In the genomic region with DNA sequence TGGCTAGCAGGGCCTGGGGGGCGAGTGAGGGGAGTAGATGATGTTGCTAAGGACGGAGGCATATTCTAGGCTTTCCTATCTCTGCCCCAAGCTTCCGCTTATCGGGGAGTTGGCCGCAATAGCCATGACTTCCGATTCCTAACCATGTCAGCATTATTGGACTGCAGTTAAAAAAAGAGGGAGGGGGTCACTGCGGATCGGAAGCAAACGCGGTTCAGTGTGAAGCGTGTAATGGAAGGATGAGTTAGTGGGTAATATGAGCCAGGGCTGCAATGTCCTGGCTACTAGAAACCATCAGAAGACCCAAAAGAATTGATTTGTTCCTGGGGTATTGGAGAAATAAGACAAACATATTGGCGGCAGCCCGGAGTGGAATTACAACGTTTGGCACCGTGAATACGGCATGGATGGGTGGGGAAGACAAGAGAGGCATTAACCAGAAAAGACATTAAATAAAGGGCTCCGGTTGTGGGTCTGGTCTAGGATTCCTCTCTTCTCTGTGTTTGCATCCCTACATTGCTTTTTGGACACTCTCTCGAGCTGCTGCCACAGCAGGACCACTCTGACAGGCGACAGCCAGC, we compare ENCODE assay signal across 10 cellular contexts.
DNase-seq lines count a peak whose midpoint lies in the region; ATAC-seq and TF ChIP-seq lines count a peak whose summit lies in the region.
"Had no signal": no experiment of that assay in that cellular context is flagged by ENCODE, and none has a peak within 500 bp of the region (broad histone marks: within the 10 kb centered on the region; RNA-seq: fewer than 3 reads in every experiment).

No MANE protein-coding gene starts in this region.

- peak overlapping the region; percentile 57 for H3K4me3 ChIP-seq in smooth muscle cell

- peak overlapping the region; percentile 92 for H3K4me2 ChIP-seq in smooth muscle cell

- no peaks in the 10 kb centered on the region for H3K36me3 Mint-ChIP-seq in HFFc6 (ENCODE audit: low read depth)
- H3K36me3 Mint-ChIP-seq: activated naive CD4-positive, alpha-beta T cell treated with anti-CD3 and anti-CD28 coated beads, Interleukin-2, amount 50 U/mL, for 24 hours had no signal

- H2AFZ ChIP-seq in smooth muscle cell (ENCODE audit: low read depth), result no peak overlapping the region

- no peaks in the 10 kb centered on the region for H3K9me3 ChIP-seq in smooth muscle cell (replicated peaks; ENCODE audit: low read depth)

- peaks cover 77% of the 10 kb centered on the region for H3K27me3 ChIP-seq in smooth muscle cell (ENCODE audit: low read depth)

- DNase-seq in HFFc6 (no peak), iris pigment epithelial cell (ENCODE audit: low read depth) (peak; percentile 3), smooth muscle cell (lab: John Stamatoyannopoulos, UW; ENCODE audit: unreplicated experiment) (no peak), GOT3 (lab: John Stamatoyannopoulos, UW) (no peak), putamen (ENCODE audit: low spot score) (no peak)
- no peak for DNase-seq in activated effector memory CD4-positive, alpha-beta T cell treated with anti-CD3 and anti-CD28 coated beads, Interleukin-2, amount 50 U/mL, for 16 hours

- no peak overlapping the region for H3K27ac Mint-ChIP-seq in HFFc6
- H3K27ac Mint-ChIP-seq: activated naive CD4-positive, alpha-beta T cell treated with anti-CD3 and anti-CD28 coated beads, Interleukin-2, amount 50 U/mL, for 24 hours; T-helper 1 cell treated with Interleukin-12 subunit alpha and Interleukin-12 subunit beta and Interleukin-4 antibody, amounts not matched to agents 30 μg/mL and 1 μg/mL, for 36 hours had no signal

- WGBS in smooth muscle cell (ENCODE audit: low lambda C conversion rate), result 53% methylated on average over 19 of the region's 19 CpGs

- no peak overlapping the region for H3K9ac ChIP-seq in smooth muscle cell (ENCODE audit: low read depth)

- H4K20me1 ChIP-seq in smooth muscle cell (ENCODE audit: low read depth), result no peaks in the 10 kb centered on the region

- no peak for ATAC-seq in HG03280 (IDR thresholded peaks at IDR 0.05; ENCODE audit: unreplicated experiment)

- H3K4me1 Mint-ChIP-seq in HFFc6 (ENCODE audit: low read depth), result no peaks in the 10 kb centered on the region
- H3K4me1 Mint-ChIP-seq: activated naive CD4-positive, alpha-beta T cell treated with anti-CD3 and anti-CD28 coated beads, Interleukin-2, amount 50 U/mL, for 24 hours had no signal

- H3K27ac ChIP-seq in angular gyrus (ENCODE audit: low read depth, low read length), result peak overlapping the region; percentile 88
- no peak overlapping the region for H3K27ac ChIP-seq in smooth muscle cell (ENCODE audit: low read depth)

- H3K36me3 ChIP-seq in smooth muscle cell (ENCODE audit: low read depth), result no peaks in the 10 kb centered on the region

- H3K4me3 Mint-ChIP-seq in HFFc6, result peak overlapping the region; percentile 8; the same call in 1 of the 2 replicates
- H3K4me3 Mint-ChIP-seq: activated naive CD4-positive, alpha-beta T cell treated with anti-CD3 and anti-CD28 coated beads, Interleukin-2, amount 50 U/mL, for 24 hours had no signal

- no peaks in the 10 kb centered on the region for H3K4me1 ChIP-seq in smooth muscle cell (ENCODE audit: low read depth)

- TF ChIP-seq CTCF in HFFc6 (IDR thresholded peaks at IDR 0.05) (no peak), smooth muscle cell (IDR thresholded peaks at IDR 0.05; ENCODE audit: borderline replicate concordance, insufficient read depth, poor library complexity, severe bottlenecking) (no peak)

- H3K27me3 Mint-ChIP-seq in HFFc6 (ENCODE audit: insufficient read depth), result peaks cover 45% of the 10 kb centered on the region

- no peaks in the 10 kb centered on the region for H3K79me2 ChIP-seq in smooth muscle cell (ENCODE audit: low read depth)

- H3F3A ChIP-seq in smooth muscle cell (ENCODE audit: low read depth), result no peaks in the 10 kb centered on the region

- H3K9me3 Mint-ChIP-seq in HFFc6, result no peaks in the 10 kb centered on the region
- H3K9me3 Mint-ChIP-seq: activated naive CD4-positive, alpha-beta T cell treated with anti-CD3 and anti-CD28 coated beads, Interleukin-2, amount 50 U/mL, for 24 hours; T-helper 1 cell treated with Interleukin-12 subunit alpha and Interleukin-12 subunit beta and Interleukin-4 antibody, amounts not matched to agents 30 μg/mL and 1 μg/mL, for 36 hours had no signal
